In genomic region chr5:150672884-150673275, GRCh38 we compare ENCODE assay signal across 11 cellular contexts. TPM values are rescaled to one million over a fixed set of nuclear protein-coding genes. Genes with fewer than 3 reads are reported as not detected.
A peak's percentile ranks its signal among the peaks of the same experiment; 100 is the strongest.
DNase-seq lines count a peak whose midpoint lies in the region; ATAC-seq and TF ChIP-seq lines count a peak whose summit lies in the region.
"Had no signal": no experiment of that assay in that cellular context is flagged by ENCODE, and none has a peak within 500 bp of the region (broad histone marks: within the 10 kb centered on the region; RNA-seq: fewer than 3 reads in every experiment).

No MANE protein-coding gene starts in this region.

- no peak overlapping the region; the same call in 1 of the 2 replicates for H2BK120ac ChIP-seq in IMR-90 (ENCODE audit: low read depth, low read length)

- peak overlapping the region; percentile 49 to 73 (median 63); a peak in 19 of 20 replicates for H3K4me3 ChIP-seq in BLaER1 treated with 17β-estradiol and CSF1 and Interleukin-3, amounts not matched to agents 10 nM and 100 nM
- no peak overlapping the region for H3K4me3 ChIP-seq in IMR-90 (ENCODE audit: insufficient read depth, low read depth, low read length)
- peak overlapping the region; percentile 54 to 69 (median 58) for H3K4me3 ChIP-seq in esophagus muscularis mucosa
- peak overlapping the region; percentile 69 for H3K4me3 ChIP-seq in osteoblast (ENCODE audit: insufficient read depth, low read length)

- BruUV-seq in IMR-90 (replicated peaks; lab: Mats Ljungman, UMichigan), result no TSS peak

- peak overlapping the region; percentile 17 to 62; a peak in 1 of 4 replicates for H4K8ac ChIP-seq in IMR-90 (ENCODE audit: low read depth in 2 of 2, low read length in 2 of 2)

- H3K23ac ChIP-seq in IMR-90 (ENCODE audit: low read depth, low read length), result 0 out of 2 replicates have a peak overlapping the region, but pooled peaks have one; percentile 41

- no peak for TF ChIP-seq RAD21 in IMR-90 (IDR thresholded peaks at IDR 0.05; ENCODE audit: low read length)

- H3K4me1 Mint-ChIP-seq in stimulated activated naive B cell treated with anti-CD40 and anti-IgM and Interleukin-4, amounts not matched to agents 10 μg/mL and 1 μg/mL and 100 μg/mL, for 72 hours, result peaks cover 4 to 9% of the 10 kb centered on the region in 2 donors

- peaks cover 24 to 32% of the 10 kb centered on the region in 2 donors for H3K27me3 Mint-ChIP-seq in stimulated activated naive B cell treated with anti-CD40 and anti-IgM and Interleukin-4, amounts not matched to agents 10 μg/mL and 1 μg/mL and 100 μg/mL, for 72 hours

- no peak overlapping the region for H3K14ac ChIP-seq in IMR-90 (replicated peaks; ENCODE audit: low read depth, low read length)

- POLR2A ChIA-PET in IMR-90 (lab: Charles Lee; ENCODE audit: unreplicated experiment) (no interaction called here), RWPE1 (lab: Yijun Ruan, JAX; ENCODE audit: low non-redundant PET) (no interaction called here)

- CTCF ChIA-PET in IMR-90 (lab: Yijun Ruan, JAX) (interaction anchor here (0.6 kb wide), 1 partner anchor 28 kb away, joined by 3 read pairs; the partner anchor contains the start of gene RBM22), RWPE1 (lab: Yijun Ruan, JAX) (interaction anchor here (0.5 to 1.4 kb wide), 5 partner anchors 16 to 84 kb away, joined by 3 to 5 read pairs (median 3); partner anchors contain the start of gene RBM22)

- dilution Hi-C loops in IMR-90 (cut with HindIII; ENCODE audit: low sequenced_read_pairs, unreplicated experiment), result no loop called here

- DNase-seq in IMR-90, result no peak
- no peak for DNase-seq in esophagus muscularis mucosa (ENCODE audit: extremely low spot score)
- no peak for DNase-seq in osteoblast (ENCODE audit: insufficient read length, low spot score, missing footprints)
- no peak for DNase-seq in RWPE1 (ENCODE audit: low spot score)
- DNase-seq in DMS114 treated with DMSO at 0.1 percent for 48 hours (lab: John Stamatoyannopoulos, UW; ENCODE audit: unreplicated experiment), result no peak
- DNase-seq in NCI-H748 (lab: John Stamatoyannopoulos, UW; ENCODE audit: unreplicated experiment), result no peak
- DNase-seq in stimulated activated naive B cell treated with anti-CD40 and anti-IgM and Interleukin-4, amounts not matched to agents 10 μg/mL and 1 μg/mL and 100 μg/mL, for 72 hours, result no peak
- DNase-seq: NCI-H1092 treated with DMSO at 0.1 percent for 48 hours had no signal

- H2AFZ ChIP-seq in IMR-90 (replicated peaks; ENCODE audit: low read length, poor library complexity) (peak overlapping the region; percentile 93), osteoblast (ENCODE audit: low read length) (peak overlapping the region; percentile 78)

- H3K18ac ChIP-seq in IMR-90 (ENCODE audit: low read depth, low read length), result no peak overlapping the region

- H3K4me3 Mint-ChIP-seq in stimulated activated naive B cell treated with anti-CD40 and anti-IgM and Interleukin-4, amounts not matched to agents 10 μg/mL and 1 μg/mL and 100 μg/mL, for 72 hours, result peak overlapping the region in 1 of 2 donors; percentile 79

- H3K36me3 Mint-ChIP-seq in stimulated activated naive B cell treated with anti-CD40 and anti-IgM and Interleukin-4, amounts not matched to agents 10 μg/mL and 1 μg/mL and 100 μg/mL, for 72 hours, result peaks cover 4 to 6% of the 10 kb centered on the region in 2 donors

- no peak overlapping the region for H2AK5ac ChIP-seq in IMR-90 (ENCODE audit: low read depth, low read length)

- peaks cover 17 to 31% (median 23%) of the 10 kb centered on the region in 10 experiments for H3K4me1 ChIP-seq in BLaER1 treated with 17β-estradiol and CSF1 and Interleukin-3, amounts not matched to agents 10 nM and 100 nM
- H3K4me1 ChIP-seq in IMR-90 (ENCODE audit: control insufficient read depth, insufficient read depth, low read length) (peaks cover 13% of the 10 kb centered on the region), esophagus muscularis mucosa (peaks cover 26 to 35% (median 34%) of the 10 kb centered on the region in 4 donors), osteoblast (ENCODE audit: insufficient read depth, low read length) (peaks cover 27% of the 10 kb centered on the region)
- H3K4me1 ChIP-seq: colonic mucosa had no signal

- no peak overlapping the region for H4K91ac ChIP-seq in IMR-90 (ENCODE audit: insufficient read depth, low read depth, low read length)

- peaks cover 8% of the 10 kb centered on the region for H3K9me1 ChIP-seq in IMR-90 (ENCODE audit: insufficient read depth, low read length)

- H3K9me3 Mint-ChIP-seq in stimulated activated naive B cell treated with anti-CD40 and anti-IgM and Interleukin-4, amounts not matched to agents 10 μg/mL and 1 μg/mL and 100 μg/mL, for 72 hours, result no peaks in the 10 kb centered on the region

- in situ Hi-C loops in IMR-90 (cut with MboI; ENCODE audit: low sequenced_read_pairs), result no loop called here

- no peak overlapping the region for H3K56ac ChIP-seq in IMR-90 (ENCODE audit: extremely low read depth, insufficient read depth, low read length)

- no peak for TF ChIP-seq EP300 in esophagus muscularis mucosa (IDR thresholded peaks at IDR 0.05)

- H3K27me3 ChIP-seq in BLaER1 treated with 17β-estradiol and CSF1 and Interleukin-3, amounts not matched to agents 10 nM and 100 nM, result peaks cover 23 to 35% (median 29%) of the 10 kb centered on the region in 11 experiments
- H3K27me3 ChIP-seq in IMR-90 (ENCODE audit: control insufficient read depth, insufficient read depth, low read length), result peaks cover 12% of the 10 kb centered on the region
- H3K27me3 ChIP-seq in esophagus muscularis mucosa, result peaks cover 0 to 18% (median 9%) of the 10 kb centered on the region in 4 donors
- peaks cover 6% of the 10 kb centered on the region for H3K27me3 ChIP-seq in osteoblast (ENCODE audit: insufficient read depth, low read length)

- no peaks in the 10 kb centered on the region for H3K79me1 ChIP-seq in IMR-90 (ENCODE audit: low read depth in 1 of 2, low read length in 2 of 2)

- peak overlapping the region in 9 of 11 experiments; percentile 56 to 74 (median 72); a peak in 16 of 22 replicates for H3K9ac ChIP-seq in BLaER1 treated with 17β-estradiol and CSF1 and Interleukin-3, amounts not matched to agents 10 nM and 100 nM
- no peak overlapping the region for H3K9ac ChIP-seq in IMR-90 (ENCODE audit: low read depth, low read length)

- TF ChIP-seq POLR2A in IMR-90 (IDR thresholded peaks at IDR 0.05; ENCODE audit: low read depth, low read length), result no peak
- no peak for TF ChIP-seq POLR2A in esophagus muscularis mucosa (IDR thresholded peaks at IDR 0.05; ENCODE audit: low read depth)

- H3K27ac ChIP-seq in BLaER1 treated with 17β-estradiol and CSF1 and Interleukin-3, amounts not matched to agents 10 nM and 100 nM, result no peak overlapping the region
- H3K27ac ChIP-seq in IMR-90 (ENCODE audit: insufficient read depth, low read length) (no peak overlapping the region), esophagus muscularis mucosa (replicated peaks in 1 of 4) (no peak overlapping the region), osteoblast (ENCODE audit: low read depth, low read length) (no peak overlapping the region), RWPE1 (no peak overlapping the region)
- H3K27ac ChIP-seq: colonic mucosa had no signal

- 100% methylated on average over 1 of the region's 7 CpGs; no CpG with 5 or more reads in 1 of the 2 experiments for WGBS in IMR-90 (ENCODE audit: extremely low coverage in 2 of 2, insufficient read length in 1 of 2), 2 experiments
- WGBS in esophagus muscularis mucosa, result 91% methylated on average over 7 of the region's 7 CpGs

- H2BK15ac ChIP-seq in IMR-90 (ENCODE audit: low read depth, low read length), result no peak overlapping the region

- no peak overlapping the region for H2BK20ac ChIP-seq in IMR-90 (ENCODE audit: low read depth, low read length)

- H4K20me1 ChIP-seq in BLaER1 treated with 17β-estradiol and CSF1 and Interleukin-3, amounts not matched to agents 10 nM and 100 nM, result 0 out of 22 replicates have a peak, but pooled peaks cover 0 to 7% (median 0%) of the 10 kb centered on the region in 11 experiments
- no peaks in the 10 kb centered on the region for H4K20me1 ChIP-seq in IMR-90 (ENCODE audit: insufficient read depth, low read length)
- H4K20me1 ChIP-seq in osteoblast (ENCODE audit: insufficient read depth, low read length), result no peaks in the 10 kb centered on the region

- peaks cover 0 to 5% (median 0%) of the 10 kb centered on the region in 11 experiments; a peak in 2 of 22 replicates for H3K36me3 ChIP-seq in BLaER1 treated with 17β-estradiol and CSF1 and Interleukin-3, amounts not matched to agents 10 nM and 100 nM
- H3K36me3 ChIP-seq in IMR-90 (ENCODE audit: control insufficient read depth, insufficient read depth, low read length) (no peaks in the 10 kb centered on the region), esophagus muscularis mucosa (no peaks in the 10 kb centered on the region), osteoblast (ENCODE audit: insufficient read depth, low read length) (no peaks in the 10 kb centered on the region)
- H3K36me3 ChIP-seq: colonic mucosa had no signal

- TF ChIP-seq CTCF in IMR-90 (conservative IDR thresholded peaks at IDR 0.05; ENCODE audit: low read depth, low read length) (no peak), esophagus muscularis mucosa (IDR thresholded peaks at IDR 0.05) (no peak), osteoblast (IDR thresholded peaks at IDR 0.05; ENCODE audit: extremely low read depth, low read depth, low read length) (no peak), RWPE1 (conservative IDR thresholded peaks at IDR 0.05; ENCODE audit: low read depth) (no peak)

- H2BK5ac ChIP-seq in IMR-90 (ENCODE audit: low read depth, low read length, poor library complexity, severe bottlenecking), result no peak overlapping the region

- H3K79me2 ChIP-seq in osteoblast (ENCODE audit: insufficient read depth, low read length), result no peaks in the 10 kb centered on the region

- no peak for ATAC-seq in IMR-90 (ENCODE audit: low read depth)
- ATAC-seq in stimulated activated naive B cell treated with anti-CD40 and anti-IgM and Interleukin-4, amounts not matched to agents 10 μg/mL and 1 μg/mL and 100 μg/mL, for 72 hours (replicated peaks), result no peak

- intact Hi-C loops in IMR-90 (cut with micrococcal nuclease), result no loop called here
- intact Hi-C loops in esophagus muscularis mucosa (cut with DNase I), result no loop called here

- H2AK9ac ChIP-seq in IMR-90 (replicated peaks; ENCODE audit: low read depth, low read length, poor library complexity), result peak overlapping the region; percentile 85

- H3K27ac Mint-ChIP-seq in stimulated activated naive B cell treated with anti-CD40 and anti-IgM and Interleukin-4, amounts not matched to agents 10 μg/mL and 1 μg/mL and 100 μg/mL, for 72 hours, result no peak overlapping the region

- H3K4me2 ChIP-seq in BLaER1 treated with 17β-estradiol and CSF1 and Interleukin-3, amounts not matched to agents 10 nM and 100 nM, result peak overlapping the region; percentile 95 to 100 (median 99)
- peak overlapping the region; percentile 98; the same call in 1 of the 2 replicates for H3K4me2 ChIP-seq in IMR-90 (ENCODE audit: low read depth, low read length)
- peak overlapping the region; percentile 88 for H3K4me2 ChIP-seq in osteoblast (ENCODE audit: insufficient read depth, low read length)

- H3K4ac ChIP-seq in IMR-90 (ENCODE audit: low read depth, low read length), result no peak overlapping the region

- no peak overlapping the region for H4K5ac ChIP-seq in IMR-90 (ENCODE audit: low read depth, low read length)

- H3K9me3 ChIP-seq in BLaER1 treated with 17β-estradiol and CSF1 and Interleukin-3, amounts not matched to agents 10 nM and 100 nM (replicated peaks in 1 of 11), result no peaks in the 10 kb centered on the region
- H3K9me3 ChIP-seq in IMR-90 (ENCODE audit: control insufficient read depth, insufficient read depth, low read length) (no peaks in the 10 kb centered on the region), esophagus muscularis mucosa (no peaks in the 10 kb centered on the region), osteoblast (ENCODE audit: low read depth, low read length) (no peaks in the 10 kb centered on the region)
- H3K9me3 ChIP-seq: colonic mucosa had no signal

RNA-seq across cellular contexts. Expression of gene MYOZ3, which starts 11.8 kb away (rescaled TPM):
- total RNA-seq in IMR-90 (2012; rRNA removed) (under 0.01 TPM in 2 replicates), esophagus muscularis mucosa (1 to 10 TPM in 1 of 4 donors, under 1 TPM in 2, not detected in 1; 0.17 to 1.2 (median 0.46) TPM), osteoblast (under 0.01 TPM in 1 of 2 replicates, not detected in the other)
- 0.24 TPM in 2 replicates for polyA plus RNA-seq in IMR-90 (2012; rRNA removed)
- polyA plus RNA-seq in IMR-90 (2012; cell fraction: cytosol; rRNA removed), result 0.02 and 0.04 TPM in 2 replicates
- polyA plus RNA-seq in IMR-90 (2012; cell fraction: nucleus; rRNA removed; ENCODE audit: low replicate concordance), result 0.16 and 0.25 TPM in 2 replicates
- total RNA-seq: mononuclear cell had no signal

RNA-seq across cellular contexts. Expression of gene RBM22, which starts 28.0 kb away (rescaled TPM):
- total RNA-seq in IMR-90 (2012; rRNA removed), result 26.2 and 33.1 TPM in 2 replicates
- polyA plus RNA-seq in IMR-90 (2012; rRNA removed), result 30.2 and 34.2 TPM in 2 replicates
- 8.5 and 20.5 TPM in 2 replicates for polyA plus RNA-seq in IMR-90 (2012; cell fraction: cytosol; rRNA removed)
- 14.9 and 73.3 TPM in 2 replicates for polyA plus RNA-seq in IMR-90 (2012; cell fraction: nucleus; rRNA removed; ENCODE audit: low replicate concordance)
- total RNA-seq in esophagus muscularis mucosa, result 10 to 100 TPM; 20.8 to 31.3 (median 22.7) TPM
- 27.1 and 29.2 TPM in 2 replicates for total RNA-seq in osteoblast

RNA-seq across cellular contexts. Expression of gene SYNPO, which starts 32.4 kb away (rescaled TPM):
- 3.0 and 3.1 TPM in 2 replicates for total RNA-seq in IMR-90 (2012; rRNA removed)
- 22.6 and 24.8 TPM in 2 replicates for polyA plus RNA-seq in IMR-90 (2012; rRNA removed)
- 10.2 and 21.0 TPM in 2 replicates for polyA plus RNA-seq in IMR-90 (2012; cell fraction: cytosol; rRNA removed)
- 33.0 and 36.8 TPM in 2 replicates for polyA plus RNA-seq in IMR-90 (2012; cell fraction: nucleus; rRNA removed; ENCODE audit: low replicate concordance)
- 10 to 100 TPM; 20.4 to 54.0 (median 39.3) TPM for total RNA-seq in esophagus muscularis mucosa
- 2.7 and 4.0 TPM in 2 replicates for total RNA-seq in osteoblast
